16 cellular contexts compared by ENCODE assay signal in genomic region chr4:5372198-5372597, GRCh38.
A peak's percentile ranks its signal among the peaks of the same experiment; 100 is the strongest.
DNase-seq lines count a peak whose midpoint lies in the region; ATAC-seq, FAIRE-seq and TF ChIP-seq lines count a peak whose summit lies in the region.
"Had no signal": no experiment of that assay in that cellular context is flagged by ENCODE, and none has a peak within 500 bp of the region (broad histone marks: within the 10 kb centered on the region; RNA-seq: fewer than 3 reads in every experiment).

No MANE protein-coding gene starts in this region.

- H3K4ac ChIP-seq in IMR-90 (ENCODE audit: low read depth, low read length) = peak overlapping the region; percentile 95

- H3K27me3 Mint-ChIP-seq in CD8-positive, alpha-beta memory T cell = no peaks in the 10 kb centered on the region
- H3K27me3 Mint-ChIP-seq: B cell; CD4-positive, alpha-beta T cell had no signal

- no peaks in the 10 kb centered on the region for H3K4me1 Mint-ChIP-seq in CD8-positive, alpha-beta memory T cell
- H3K4me1 Mint-ChIP-seq: B cell had no signal

- DNase-seq in A549 (ENCODE audit: low read depth in 1 of 2, low spot score in 1 of 2) (no peak), IMR-90 (no peak), coronary artery (ENCODE audit: low spot score) (peak; percentile 7), NCI-H1417 treated with DMSO at 0.1 percent for 48 hours (lab: John Stamatoyannopoulos, UW) (no peak), GM03348 (ENCODE audit: low spot score) (no peak)
- DNase-seq in CD8-positive, alpha-beta memory T cell = no peak
- DNase-seq: 8988T; CD4-positive, alpha-beta T cell; DND-41; GDM1; GOT3; H9 had no signal

- peaks cover 22% of the 10 kb centered on the region for H3K9me1 ChIP-seq in IMR-90 (ENCODE audit: insufficient read depth, low read length)

- no peaks in the 10 kb centered on the region for H3K27me3 ChIP-seq in IMR-90 (ENCODE audit: control insufficient read depth, insufficient read depth, low read length)
- no peaks in the 10 kb centered on the region for H3K27me3 ChIP-seq in skeletal muscle satellite cell (ENCODE audit: control insufficient read depth, insufficient read depth, low read length)
- no peaks in the 10 kb centered on the region for H3K27me3 ChIP-seq in CD8-positive, alpha-beta memory T cell (ENCODE audit: insufficient read depth, low read length, poor library complexity, severe bottlenecking)

- TF ChIP-seq CTCF in A549 (IDR thresholded peaks at IDR 0.05) (no peak), IMR-90 (conservative IDR thresholded peaks at IDR 0.05; ENCODE audit: low read depth, low read length) (no peak), coronary artery (IDR thresholded peaks at IDR 0.05) (no peak)

- H3K9me3 ChIP-seq in A549 (no peaks in the 10 kb centered on the region), IMR-90 (ENCODE audit: control insufficient read depth, insufficient read depth, low read length) (peaks cover 7% of the 10 kb centered on the region), skeletal muscle satellite cell (replicated peaks; ENCODE audit: low read length) (no peaks in the 10 kb centered on the region)
- H3K9me3 ChIP-seq in CD8-positive, alpha-beta memory T cell (ENCODE audit: low read length) = no peaks in the 10 kb centered on the region

- H3K9ac ChIP-seq in IMR-90 (ENCODE audit: low read depth, low read length) (no peak overlapping the region), skeletal muscle satellite cell (ENCODE audit: low read depth, low read length) (peak overlapping the region; percentile 1)

- H2BK20ac ChIP-seq in IMR-90 (ENCODE audit: low read depth, low read length) = peak overlapping the region; percentile 95

- no peak for FAIRE-seq in A549 (lab: Jason Lieb, UNC)
- FAIRE-seq: GM19239, HepG2 had no signal

- peaks cover 4 to 18% (median 8%) of the 10 kb centered on the region in 5 donors for H3K9me3 Mint-ChIP-seq in CD8-positive, alpha-beta memory T cell
- H3K9me3 Mint-ChIP-seq: CD4-positive, alpha-beta T cell had no signal

- CTCF ChIA-PET in A549 (lab: Yijun Ruan, JAX) = interaction anchor here (1.3 to 1.7 kb wide), 2 partner anchors 28 to 322 kb away, joined by 3 to 5 read pairs; no protein-coding TSS in a partner anchor
- CTCF ChIA-PET in IMR-90 (lab: Yijun Ruan, JAX) = interaction anchor here (1.1 kb wide), 1 partner anchor 10 kb away, joined by 4 read pairs; no protein-coding TSS in a partner anchor
- CTCF ChIA-PET in CD8-positive, alpha-beta memory T cell (lab: Charles Lee) = no interaction called here

- peak overlapping the region; percentile 70 for H3K14ac ChIP-seq in IMR-90 (replicated peaks; ENCODE audit: low read depth, low read length)

- H2BK5ac ChIP-seq in IMR-90 (ENCODE audit: low read depth, low read length, poor library complexity, severe bottlenecking) = peak overlapping the region; percentile 25

- no peaks in the 10 kb centered on the region for H3K36me3 ChIP-seq in IMR-90 (ENCODE audit: control insufficient read depth, insufficient read depth, low read length)
- no peaks in the 10 kb centered on the region for H3K36me3 ChIP-seq in skeletal muscle satellite cell (ENCODE audit: insufficient read depth, low read length)
- H3K36me3 ChIP-seq in CD8-positive, alpha-beta memory T cell (ENCODE audit: insufficient read depth, low read length) = no peaks in the 10 kb centered on the region

- WGBS in A549 (ENCODE audit: missing lambda C conversion rate) = 68% methylated on average over 6 of the region's 6 CpGs
- 38% methylated on average over 2 of the region's 6 CpGs; no CpG with 5 or more reads in 1 of the 2 experiments for WGBS in IMR-90 (ENCODE audit: extremely low coverage in 2 of 2, insufficient read length in 1 of 2), 2 experiments

- TF ChIP-seq POLR2A in A549 (IDR thresholded peaks at IDR 0.05; ENCODE audit: low read length) (no peak), IMR-90 (IDR thresholded peaks at IDR 0.05; ENCODE audit: low read depth, low read length) (no peak)

- H4K8ac ChIP-seq in IMR-90 (ENCODE audit: low read depth in 2 of 2, low read length in 2 of 2) = peak overlapping the region; percentile 77 to 90; a peak in 3 of 4 replicates

- peaks cover 0 to 1% (median 0%) of the 10 kb centered on the region in 3 donors for H3K36me3 Mint-ChIP-seq in CD8-positive, alpha-beta memory T cell

- no peak for TF ChIP-seq EP300 in A549 (IDR thresholded peaks at IDR 0.05)

- H2AK9ac ChIP-seq in IMR-90 (replicated peaks; ENCODE audit: low read depth, low read length, poor library complexity) = peak overlapping the region; percentile 8

- no peaks in the 10 kb centered on the region; the same call in 1 of the 2 replicates for H4K20me1 ChIP-seq in IMR-90 (ENCODE audit: insufficient read depth, low read length)

- H4K91ac ChIP-seq in IMR-90 (ENCODE audit: insufficient read depth, low read depth, low read length) = peak overlapping the region; percentile 96

- H3K4me3 ChIP-seq in A549 = no peak overlapping the region
- H3K4me3 ChIP-seq in IMR-90 (ENCODE audit: insufficient read depth, low read depth, low read length) = no peak overlapping the region
- H3K4me3 ChIP-seq in coronary artery = no peak overlapping the region
- no peak overlapping the region for H3K4me3 ChIP-seq in skeletal muscle satellite cell (ENCODE audit: low read length)
- H3K4me3 ChIP-seq in CD8-positive, alpha-beta memory T cell (ENCODE audit: low read length) = no peak overlapping the region

- H3K23ac ChIP-seq in IMR-90 (ENCODE audit: low read depth, low read length) = peak overlapping the region; percentile 67; the same call in 1 of the 2 replicates

- ATAC-seq in A549 (peak in 1 of 2 experiments; percentile 20; a peak in 2 of 6 replicates), IMR-90 (ENCODE audit: low read depth) (no peak)
- ATAC-seq: HepG2 had no signal

- H2BK120ac ChIP-seq in IMR-90 (ENCODE audit: low read depth, low read length) = peak overlapping the region; percentile 94

- H3K4me3 Mint-ChIP-seq in CD8-positive, alpha-beta memory T cell = no peak overlapping the region
- H3K4me3 Mint-ChIP-seq: B cell; CD4-positive, alpha-beta T cell; H9 had no signal

- no TSS peak for BruUV-seq in IMR-90 (replicated peaks; lab: Mats Ljungman, UMichigan)

- intact Hi-C loops in IMR-90 (cut with micrococcal nuclease) = loop anchor here (5.0 kb wide), 1 partner anchor 335 kb away; no protein-coding TSS in a partner anchor

- POLR2A ChIA-PET in A549 (lab: Yijun Ruan, JAX) = interaction anchor here (0.6 kb wide), 1 partner anchor 13 kb away, joined by 6 read pairs; no protein-coding TSS in a partner anchor
- POLR2A ChIA-PET in IMR-90 (lab: Charles Lee; ENCODE audit: unreplicated experiment) = no interaction called here
- POLR2A ChIA-PET in CD8-positive, alpha-beta memory T cell (lab: Charles Lee) = no interaction called here

- H3K4me2 ChIP-seq in A549 (peak overlapping the region; percentile 68), IMR-90 (ENCODE audit: low read depth, low read length) (no peak overlapping the region), skeletal muscle satellite cell (ENCODE audit: low read length) (no peak overlapping the region)

- peak overlapping the region; percentile 57 to 86; a peak in 5 of 6 replicates for H3K27ac ChIP-seq in A549
- peak overlapping the region; percentile 61 for H3K27ac ChIP-seq in IMR-90 (ENCODE audit: insufficient read depth, low read length)
- H3K27ac ChIP-seq in coronary artery = no peak overlapping the region
- no peak overlapping the region for H3K27ac ChIP-seq in CD8-positive, alpha-beta memory T cell (ENCODE audit: low read depth, low read length)

- H4K5ac ChIP-seq in IMR-90 (ENCODE audit: low read depth, low read length) = peak overlapping the region; percentile 69

- peaks cover 0 to 11% of the 10 kb centered on the region in 2 experiments; a peak in 2 of 4 replicates for H3K79me1 ChIP-seq in IMR-90 (ENCODE audit: low read depth in 1 of 2, low read length in 2 of 2)

- in situ Hi-C loops in IMR-90 (cut with MboI; ENCODE audit: low sequenced_read_pairs) = no loop called here

- H3K4me1 ChIP-seq in A549 = peaks cover 50% of the 10 kb centered on the region
- peaks cover 9% of the 10 kb centered on the region for H3K4me1 ChIP-seq in IMR-90 (ENCODE audit: control insufficient read depth, insufficient read depth, low read length)
- H3K4me1 ChIP-seq in skeletal muscle satellite cell (ENCODE audit: control insufficient read depth, insufficient read depth, low read length) = peaks cover 25% of the 10 kb centered on the region
- no peaks in the 10 kb centered on the region for H3K4me1 ChIP-seq in CD8-positive, alpha-beta memory T cell (ENCODE audit: insufficient read depth, low read length)

- H3K27ac Mint-ChIP-seq in CD8-positive, alpha-beta memory T cell = no peak overlapping the region
- H3K27ac Mint-ChIP-seq: B cell; CD4-positive, alpha-beta T cell; H9 had no signal

- TF ChIP-seq RAD21 in A549 (conservative IDR thresholded peaks at IDR 0.05 in 1 of 2, IDR thresholded peaks at IDR 0.05 in 1 of 2) = no peak
- TF ChIP-seq RAD21 in IMR-90 (IDR thresholded peaks at IDR 0.05; ENCODE audit: low read length) = no peak

- no peak overlapping the region for H2AFZ ChIP-seq in IMR-90 (replicated peaks; ENCODE audit: low read length, poor library complexity)

- H2AK5ac ChIP-seq in IMR-90 (ENCODE audit: low read depth, low read length) = peak overlapping the region; percentile 76

- H2BK15ac ChIP-seq in IMR-90 (ENCODE audit: low read depth, low read length) = peak overlapping the region; percentile 69; the same call in 1 of the 3 replicates

- dilution Hi-C loops in IMR-90 (cut with HindIII; ENCODE audit: low sequenced_read_pairs, unreplicated experiment) = no loop called here

- H3K18ac ChIP-seq in IMR-90 (ENCODE audit: low read depth, low read length) = peak overlapping the region; percentile 55

- H3K56ac ChIP-seq in IMR-90 (ENCODE audit: extremely low read depth, insufficient read depth, low read length) = peak overlapping the region; percentile 82

TF ChIP-seq in A549, 52 proteins besides CTCF, POLR2A, EP300 and RAD21 (continues in another document):
- no peak for TF ChIP-seq ELK1 (IDR thresholded peaks at IDR 0.05; ENCODE audit: low read depth, low read length)

TF ChIP-seq in IMR-90, 13 proteins besides CTCF, POLR2A, EP300 and RAD21 (continues in another document):
- TF ChIP-seq CEBPB (IDR thresholded peaks at IDR 0.05; ENCODE audit: low read depth, low read length) = no peak
- no peak for TF ChIP-seq NFE2L2 (IDR thresholded peaks at IDR 0.05; ENCODE audit: low read depth, low read length)
- no peak for TF ChIP-seq USF2 (IDR thresholded peaks at IDR 0.05; ENCODE audit: low read depth, low read length)
- TF ChIP-seq MAZ (IDR thresholded peaks at IDR 0.05; ENCODE audit: borderline replicate concordance, low read depth, low read length) = no peak
- TF ChIP-seq MAFK (IDR thresholded peaks at IDR 0.05; ENCODE audit: low read depth, low read length) = no peak
- TF ChIP-seq FOS (IDR thresholded peaks at IDR 0.05; ENCODE audit: low read depth, low read length) = no peak
- no peak for TF ChIP-seq RFX5 (IDR thresholded peaks at IDR 0.05; ENCODE audit: low read depth, low read length)

Comparison
In these comparisons a context has a peak if more than half of its experiments do, and no peak if none do; other contexts are left out.
1. H3K27ac ChIP-seq: peak in A549 (2 of 2) and IMR-90 (single experiment); none in coronary artery (0 of 2) and CD8-positive, alpha-beta memory T cell (single experiment).